Comparison of ENCODE assay signal across 2 cellular contexts in genomic region chr10:32947586-32947985, GRCh38.
TF ChIP-seq lines count a peak whose summit lies in the region.

No MANE protein-coding gene starts in this region.

TF ChIP-seq in HCT116, 20 proteins besides CTCF, POLR2A, EP300 and RAD21 (continued from another document):
- 0 out of 2 replicates have a peak, but pooled peaks have one; percentile 10 for TF ChIP-seq CBX3 (IDR thresholded peaks at IDR 0.05; ENCODE audit: low read depth)

TF ChIP-seq in WTC11, 78 proteins besides CTCF, POLR2A, EP300 and RAD21 (continued from another document):
- no peak for TF ChIP-seq NR3C1 (CRISPR knock-in tag; conservative IDR thresholded peaks at IDR 0.05; ENCODE audit: low read depth)
- no peak for TF ChIP-seq GTF2I (CRISPR knock-in tag; conservative IDR thresholded peaks at IDR 0.05)
